Comparison of ENCODE assay signal across 7 cellular contexts in genomic region chr16:89634463-89635385, GRCh38. TPM values are rescaled to one million over a fixed set of nuclear protein-coding genes. Genes with fewer than 3 reads are reported as not detected.
"Had no signal": no experiment of that assay in that cellular context is flagged by ENCODE, and none has a peak within 500 bp of the region (broad histone marks: within the 10 kb centered on the region; RNA-seq: fewer than 3 reads in every experiment).

No MANE protein-coding gene starts in this region.

RNA-seq across cellular contexts. Expression of gene DPEP1, which starts 21.3 kb away (rescaled TPM):
- total RNA-seq: activated CD8-positive, alpha-beta T cell treated with anti-CD3 and anti-CD28 coated beads for 36 hours; activated T-cell treated with anti-CD3 and anti-CD28 coated beads, Interleukin-2, amount 50 U/mL, for 72 hours; activated T-helper 2 cell treated with anti-CD3 and anti-CD28 coated beads, Interferon-gamma antibody, Interleukin-2, Interleukin-4, amounts not matched to agents 10 μg/mL and 5 μg/mL and 100 μg/mL, durations not matched to agents 14 hours and 24 hours and 36 hours; aorta; chondrocyte; PC-3; T-helper 1 cell treated with Interleukin-12 subunit alpha and Interleukin-12 subunit beta and Interleukin-4 antibody, amounts not matched to agents 30 ng/mL and 1 ng/mL, for 36 hours had no signal
